Comparison of ENCODE assay signal across 22 cellular contexts in the genomic region with DNA sequence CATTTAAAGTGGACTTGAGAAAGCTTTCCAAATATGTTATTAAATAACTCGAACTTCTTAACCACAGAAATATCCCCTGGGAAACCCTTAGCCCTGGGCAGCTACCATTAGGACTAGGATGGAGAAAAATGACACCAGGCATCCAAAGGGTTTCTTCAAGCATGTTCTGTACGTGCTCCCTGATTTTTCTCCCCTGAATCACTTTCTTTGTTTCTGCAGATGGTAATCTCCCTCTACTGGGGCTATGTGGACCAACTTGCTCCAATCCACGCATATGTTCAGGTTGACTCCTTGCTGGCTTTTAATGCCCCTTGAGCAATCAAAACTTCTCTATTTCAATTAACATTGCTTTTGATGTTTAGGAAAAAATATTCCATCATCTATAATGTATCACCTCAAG.
"Had no signal": no experiment of that assay in that cellular context is flagged by ENCODE, and none has a peak within 500 bp of the region (broad histone marks: within the 10 kb centered on the region; RNA-seq: fewer than 3 reads in every experiment).

No MANE protein-coding gene starts in this region.

- H3K27ac ChIP-seq: epithelial cell of prostate, parathyroid adenoma, skin epidermis, transverse colon had no signal

- H3K4me1 ChIP-seq: parathyroid adenoma, transverse colon had no signal

- DNase-seq: activated CD4-positive, alpha-beta T cell treated with anti-CD3 and anti-CD28 coated beads, Interleukin-2, amount 50 U/mL, for 1 hour; activated naive CD4-positive, alpha-beta T cell; activated naive CD8-positive, alpha-beta T cell treated with anti-CD3 and anti-CD28 coated beads, Interleukin-2, amount 10 ng/mL, durations not matched to agents 7 days and 5 days; activated T-cell treated with anti-CD3 and anti-CD28 coated beads for 4 hours; aorta; central memory CD4-positive, alpha-beta T cell; cortex of kidney; effector memory CD8-positive, alpha-beta T cell; foreskin melanocyte; head of caudate nucleus; immature natural killer cell; left cardiac atrium; naive B cell; retina; stimulated activated CD4-positive, alpha-beta T cell treated with anti-CD3 and anti-CD28 coated beads, Interleukin-15, amount 100 ng/mL, for 24 hours; stimulated activated CD4-positive, alpha-beta T cell treated with anti-CD3 and anti-CD28 coated beads, Interleukin-4, amount 100 ng/mL, for 1 hour; stimulated activated naive CD4-positive, alpha-beta T cell treated with Interleukin-2 at 50 U/mL for 16 hours; T-helper 9 cell; transverse colon had no signal

- H3K9me3 ChIP-seq: transverse colon had no signal

- H3K27me3 ChIP-seq: transverse colon had no signal

- H3K36me3 ChIP-seq: transverse colon had no signal

- H3K4me3 ChIP-seq: skin epidermis, transverse colon had no signal
